Comparison of ENCODE assay signal across 11 cellular contexts in genomic region chr3:71056327-71056726, GRCh38.
DNase-seq lines count a peak whose midpoint lies in the region; ATAC-seq and TF ChIP-seq lines count a peak whose summit lies in the region.
"Had no signal": no experiment of that assay in that cellular context is flagged by ENCODE, and none has a peak within 500 bp of the region (broad histone marks: within the 10 kb centered on the region; RNA-seq: fewer than 3 reads in every experiment).

No MANE protein-coding gene starts in this region.

- DNase-seq in A172 (ENCODE audit: low spot score) (peak; percentile 48), HCEC 1CT (peak; percentile 78), colonic mucosa (no peak), iPS-NIHi11 (ENCODE audit: low spot score) (no peak), GF-D8 (lab: John Stamatoyannopoulos, UW) (no peak)
- DNase-seq: NCI-H146; stimulated activated CD4-positive, alpha-beta T cell treated with anti-CD3 and anti-CD28 coated beads, Interleukin-4, amount 100 ng/mL, for 1 hour had no signal

- ATAC-seq in GM19467 (IDR thresholded peaks at IDR 0.05; ENCODE audit: unreplicated experiment) = no peak
- ATAC-seq in HG02623 (IDR thresholded peaks at IDR 0.05; ENCODE audit: unreplicated experiment) = no peak

- intact Hi-C loops in colonic mucosa (cut with DNase I) = no loop called here

- H3K36me3 ChIP-seq in colonic mucosa = no peaks in the 10 kb centered on the region
- peaks cover 10% of the 10 kb centered on the region for H3K36me3 ChIP-seq in muscle layer of colon (ENCODE audit: insufficient read depth, low read length)

- H3K27me3 ChIP-seq in colonic mucosa (no peaks in the 10 kb centered on the region), muscle layer of colon (ENCODE audit: control insufficient read depth in 1 of 2, insufficient read depth in 2 of 2, low read length in 2 of 2) (no peaks in the 10 kb centered on the region)

- H3K4me1 ChIP-seq in colonic mucosa (peaks cover 9% of the 10 kb centered on the region), muscle layer of colon (ENCODE audit: insufficient read depth, low read length) (peaks cover 96% of the 10 kb centered on the region)

- H3K4me3 ChIP-seq in colonic mucosa = no peak overlapping the region
- H3K4me3 ChIP-seq in muscle layer of colon (ENCODE audit: low read depth in 1 of 2, low read length in 2 of 2) = peak overlapping the region in 1 of 2 donors; percentile 7
- H3K4me3 ChIP-seq: SK-N-MC had no signal

- no peaks in the 10 kb centered on the region for H3K9me3 ChIP-seq in colonic mucosa
- no peaks in the 10 kb centered on the region for H3K9me3 ChIP-seq in muscle layer of colon (ENCODE audit: low read length)

- H3K27ac ChIP-seq in colonic mucosa = peak overlapping the region; percentile 76
- peak overlapping the region; percentile 48 for H3K27ac ChIP-seq in muscle layer of colon (ENCODE audit: low read depth, low read length)
- H3K27ac ChIP-seq: SK-N-MC had no signal

- H3K9ac ChIP-seq in colonic mucosa (ENCODE audit: low read depth in 2 of 2, low read length in 2 of 2) (no peak overlapping the region), muscle layer of colon (ENCODE audit: low read length) (no peak overlapping the region)

- no peak for TF ChIP-seq CTCF in colonic mucosa (IDR thresholded peaks at IDR 0.05)

Comparison
In these comparisons a context has a peak if more than half of its experiments do, and no peak if none do; other contexts are left out.
1. DNase-seq: peak in A172 (single experiment) and HCEC 1CT (single experiment); none in colonic mucosa (single experiment), iPS-NIHi11 (single experiment) and GF-D8 (single experiment).